ENCODE assay signal across 9 cellular contexts in genomic region chr6:151379933-151380847, GRCh38. TPM values are rescaled to one million over a fixed set of nuclear protein-coding genes. Genes with fewer than 3 reads are reported as not detected.
A peak's percentile ranks its signal among the peaks of the same experiment; 100 is the strongest.
DNase-seq lines count a peak whose midpoint lies in the region; ATAC-seq and TF ChIP-seq lines count a peak whose summit lies in the region.
"Had no signal": no experiment of that assay in that cellular context is flagged by ENCODE, and none has a peak within 500 bp of the region (broad histone marks: within the 10 kb centered on the region; RNA-seq: fewer than 3 reads in every experiment).

No MANE protein-coding gene starts in this region.

- no peaks in the 10 kb centered on the region for H3K36me3 ChIP-seq in liver (ENCODE audit: control insufficient read depth in 4 of 4, insufficient read depth in 3 of 4, low read depth in 1 of 4, low read length in 3 of 4)

- H3K4me1 Mint-ChIP-seq in activated CD8-positive, alpha-beta memory T cell treated with anti-CD3 and anti-CD28 coated beads, Interleukin-2, amount 10 ng/mL, durations not matched to agents 7 days and 5 days = peaks cover 61% of the 10 kb centered on the region
- peaks cover 39% of the 10 kb centered on the region for H3K4me1 Mint-ChIP-seq in WTC11

- no peaks in the 10 kb centered on the region for H3K27me3 Mint-ChIP-seq in activated CD8-positive, alpha-beta memory T cell treated with anti-CD3 and anti-CD28 coated beads, Interleukin-2, amount 10 ng/mL, durations not matched to agents 7 days and 5 days
- no peaks in the 10 kb centered on the region for H3K27me3 Mint-ChIP-seq in WTC11 (ENCODE audit: low read depth)

- CTCF ChIA-PET in activated CD8-positive, alpha-beta memory T cell treated with anti-CD3 and anti-CD28 coated beads, Interleukin-2, amount 10 ng/mL, durations not matched to agents 7 days and 5 days (lab: Charles Lee) = interaction anchor here (1.4 kb wide), 1 partner anchor 10 kb away, joined by 11 read pairs; no protein-coding TSS in a partner anchor
- CTCF ChIA-PET in WTC11 (lab: Charles Lee) = no interaction called here

- H3K9me3 ChIP-seq in liver (ENCODE audit: control insufficient read depth in 4 of 4, low read length in 3 of 4) = no peaks in the 10 kb centered on the region

- no peaks in the 10 kb centered on the region for H3K27me3 ChIP-seq in liver (ENCODE audit: control insufficient read depth in 4 of 4, insufficient read depth in 4 of 4, low read length in 3 of 4)

- peak overlapping the region; percentile 95 for H3K27ac Mint-ChIP-seq in activated CD8-positive, alpha-beta memory T cell treated with anti-CD3 and anti-CD28 coated beads, Interleukin-2, amount 10 ng/mL, durations not matched to agents 7 days and 5 days
- H3K27ac Mint-ChIP-seq in WTC11 = peak overlapping the region; percentile 63

- peak overlapping the region; percentile 80 for H3K4me3 Mint-ChIP-seq in activated CD8-positive, alpha-beta memory T cell treated with anti-CD3 and anti-CD28 coated beads, Interleukin-2, amount 10 ng/mL, durations not matched to agents 7 days and 5 days
- H3K4me3 Mint-ChIP-seq in WTC11 = no peak overlapping the region

- H3K27ac ChIP-seq in liver (ENCODE audit: low read depth in 1 of 2, low read length in 2 of 2) = peak overlapping the region; percentile 18 to 50
- H3K27ac ChIP-seq: C4-2B had no signal

- no peak overlapping the region for H3K4me3 ChIP-seq in liver (ENCODE audit: low read depth in 1 of 3, low read length in 3 of 3)

- TF ChIP-seq CTCF in WTC11 (IDR thresholded peaks at IDR 0.05) (no peak), liver (IDR thresholded peaks at IDR 0.05; ENCODE audit: low read depth, low read length, missing input control) (no peak)

- 84% methylated on average over 14 of the region's 14 CpGs for WGBS in liver

- TF ChIP-seq RAD21 in liver (IDR thresholded peaks at IDR 0.05) = no peak

- DNase-seq in activated CD8-positive, alpha-beta memory T cell treated with anti-CD3 and anti-CD28 coated beads, Interleukin-2, amount 10 ng/mL, durations not matched to agents 7 days and 5 days = peak; percentile 65
- DNase-seq in activated CD8-positive, alpha-beta memory T cell treated with anti-CD3 and anti-CD28 coated beads for 24 hours = no peak
- DNase-seq in WTC11 (ENCODE audit: low spot score) (no peak), NCI-H187 treated with DMSO at 0.1 percent for 48 hours (lab: John Stamatoyannopoulos, UW) (no peak), NCI-H82 treated with DMSO at 0.1 percent for 48 hours (lab: John Stamatoyannopoulos, UW; ENCODE audit: unreplicated experiment) (no peak), DMS79 treated with DMSO at 0.1 percent for 48 hours (lab: John Stamatoyannopoulos, UW) (no peak)

- H3K4me1 ChIP-seq in liver (ENCODE audit: control insufficient read depth in 4 of 4, insufficient read depth in 4 of 4, low read length in 3 of 4) = peaks cover 0 to 9% (median 6%) of the 10 kb centered on the region in 4 donors

- peak; percentile 79 for ATAC-seq in activated CD8-positive, alpha-beta memory T cell treated with anti-CD3 and anti-CD28 coated beads, Interleukin-2, amount 10 ng/mL, durations not matched to agents 7 days and 5 days
- ATAC-seq in HG03045 (IDR thresholded peaks at IDR 0.05; ENCODE audit: unreplicated experiment) = peak; percentile 71
- peak; percentile 33 for ATAC-seq in WTC11

- peaks cover 13% of the 10 kb centered on the region for H3K36me3 Mint-ChIP-seq in activated CD8-positive, alpha-beta memory T cell treated with anti-CD3 and anti-CD28 coated beads, Interleukin-2, amount 10 ng/mL, durations not matched to agents 7 days and 5 days
- H3K36me3 Mint-ChIP-seq in WTC11 = no peaks in the 10 kb centered on the region

- H3K9ac ChIP-seq in liver (ENCODE audit: low read depth in 1 of 2, low read length in 2 of 2) = peak overlapping the region in 1 of 2 donors; percentile 39

- no peaks in the 10 kb centered on the region for H3K9me3 Mint-ChIP-seq in activated CD8-positive, alpha-beta memory T cell treated with anti-CD3 and anti-CD28 coated beads, Interleukin-2, amount 10 ng/mL, durations not matched to agents 7 days and 5 days (ENCODE audit: low read depth)
- H3K9me3 Mint-ChIP-seq in WTC11 = peaks cover 2% of the 10 kb centered on the region; the same call in 1 of the 2 replicates

- POLR2A ChIA-PET in WTC11 (lab: Charles Lee) = no interaction called here

TF ChIP-seq in WTC11, 78 proteins besides CTCF, POLR2A, EP300 and RAD21 (continues in another document):
- no peak for TF ChIP-seq STAT6 (CRISPR knock-in tag; conservative IDR thresholded peaks at IDR 0.05; ENCODE audit: low read depth)
- no peak for TF ChIP-seq FOXP1 (CRISPR knock-in tag; IDR thresholded peaks at IDR 0.05; ENCODE audit: borderline replicate concordance)
- TF ChIP-seq MLX (CRISPR knock-in tag; IDR thresholded peaks at IDR 0.05) = no peak
- no peak for TF ChIP-seq FOXJ3 (CRISPR knock-in tag; IDR thresholded peaks at IDR 0.05; ENCODE audit: borderline replicate concordance)
- TF ChIP-seq NFATC4 (CRISPR knock-in tag; IDR thresholded peaks at IDR 0.05) = no peak
- no peak for TF ChIP-seq RELA (CRISPR knock-in tag; IDR thresholded peaks at IDR 0.05; ENCODE audit: borderline replicate concordance)
- TF ChIP-seq ATF1 (CRISPR knock-in tag; IDR thresholded peaks at IDR 0.05) = no peak

TF ChIP-seq in liver, 16 proteins besides CTCF, POLR2A, EP300 and RAD21:
- TF ChIP-seq ATF3 (IDR thresholded peaks at IDR 0.05) = no peak
- no peak for TF ChIP-seq EGR1 (IDR thresholded peaks at IDR 0.05; ENCODE audit: low read depth in 2 of 2)

RNA-seq across cellular contexts. Expression of gene ZBTB2, which starts 11.2 kb away (rescaled TPM):
- 10 to 100 TPM; 25.9 to 33.1 TPM for total RNA-seq in activated CD8-positive, alpha-beta memory T cell treated with anti-CD3 and anti-CD28 coated beads, Interleukin-2, amount 10 ng/mL, durations not matched to agents 7 days and 5 days
- 14.0 to 14.3 TPM (median 14.3 TPM) in 3 replicates for total RNA-seq in WTC11 (2021)
- total RNA-seq in liver = 1 to 10 TPM; 2.5 to 4.2 TPM
- polyA plus RNA-seq in liver = 1 to 10 TPM; 2.9 to 3.2 TPM
